Comparison of ENCODE assay signal across 7 cellular contexts in genomic region chr9:111630182-111631070, GRCh38. TPM values are rescaled to one million over a fixed set of nuclear protein-coding genes. Genes with fewer than 3 reads are reported as not detected.
A peak's percentile ranks its signal among the peaks of the same experiment; 100 is the strongest.
DNase-seq lines count a peak whose midpoint lies in the region; ATAC-seq, FAIRE-seq and TF ChIP-seq lines count a peak whose summit lies in the region.

No MANE protein-coding gene starts in this region.

- intact Hi-C loops in endothelial cell of umbilical vein (cut with micrococcal nuclease) = loop anchor here (1.0 to 5.0 kb wide), 4 partner anchors 31 to 146 kb away; partner anchors contain the start of genes ECPAS, GNG10 and PTGR1

- no TSS peak for BruUV-seq in endothelial cell of umbilical vein (replicated peaks; lab: Mats Ljungman, UMichigan)

- H3K27me3 ChIP-seq in endothelial cell of umbilical vein (ENCODE audit: control insufficient read depth in 2 of 2, insufficient read depth in 2 of 2, low read length in 2 of 2) (no peaks in the 10 kb centered on the region), neuron (ENCODE audit: insufficient read depth, low read length) (no peaks in the 10 kb centered on the region)

- H3K9ac ChIP-seq in endothelial cell of umbilical vein (replicated peaks; ENCODE audit: extremely low read depth, insufficient read depth, low read length) = peak overlapping the region; percentile 22

- no peaks in the 10 kb centered on the region for H3K36me3 ChIP-seq in HEK293 (ENCODE audit: control insufficient read depth in 2 of 2, insufficient read depth in 1 of 2, low read length in 2 of 2)
- no peaks in the 10 kb centered on the region for H3K36me3 ChIP-seq in endothelial cell of umbilical vein (ENCODE audit: control insufficient read depth in 2 of 2, extremely low read depth in 1 of 2, insufficient read depth in 2 of 2, low read length in 2 of 2)
- no peaks in the 10 kb centered on the region for H3K36me3 ChIP-seq in neuron (ENCODE audit: insufficient read depth, low read length)

- H3K9me3 ChIP-seq in HEK293 (ENCODE audit: control insufficient read depth, insufficient read depth, low read depth, low read length) = no peaks in the 10 kb centered on the region
- H3K9me3 ChIP-seq in endothelial cell of umbilical vein (replicated peaks; ENCODE audit: control insufficient read depth, insufficient read depth, low read length) = no peaks in the 10 kb centered on the region
- no peaks in the 10 kb centered on the region for H3K9me3 ChIP-seq in neuron (ENCODE audit: low read length)

- H3K4me1 ChIP-seq in HEK293 (ENCODE audit: control insufficient read depth, insufficient read depth, low read length) (peaks cover 2% of the 10 kb centered on the region; the same call in 1 of the 2 replicates), endothelial cell of umbilical vein (ENCODE audit: control insufficient read depth, extremely low read depth, insufficient read depth, low read length) (peaks cover 24% of the 10 kb centered on the region), neuron (ENCODE audit: insufficient read depth, low read length) (peaks cover 20% of the 10 kb centered on the region)

- no peaks in the 10 kb centered on the region for H3K9me1 ChIP-seq in endothelial cell of umbilical vein (replicated peaks; ENCODE audit: control insufficient read depth, extremely low read depth, insufficient read depth, low read length)

- CTCF ChIA-PET in HEK293 (lab: Yijun Ruan, JAX) (interaction anchor here (0.5 to 1.7 kb wide), 3 partner anchors 9 to 32 kb away, joined by 3 to 6 read pairs (median 4); no protein-coding TSS in a partner anchor), endothelial cell of umbilical vein (lab: Charles Lee) (interaction anchor here (0.6 to 3.0 kb wide), 5 partner anchors 9 to 222 kb away, joined by 3 to 20 read pairs (median 5); partner anchors contain the start of gene PTGR1)

- TF ChIP-seq CTCF in HEK293 (tag by site-specific recombination; IDR thresholded peaks at IDR 0.05) (no peak), endothelial cell of umbilical vein (IDR thresholded peaks at IDR 0.05; ENCODE audit: extremely low read depth in 1 of 2, insufficient read depth in 1 of 2, low read depth in 1 of 2, low read length in 2 of 2) (no peak)

- H2AFZ ChIP-seq in endothelial cell of umbilical vein (ENCODE audit: low read depth, low read length) (peak overlapping the region; percentile 96), neuron (ENCODE audit: low read depth, low read length) (peak overlapping the region; percentile 64)

- H3K4me3 ChIP-seq in HEK293 (ENCODE audit: low read depth, low read length) (peak overlapping the region; percentile 61), endothelial cell of umbilical vein (replicated peaks in 1 of 3; ENCODE audit: insufficient read depth in 1 of 3, low read depth in 1 of 3, low read length in 3 of 3) (peak overlapping the region; percentile 48 to 88 (median 76)), neuron (ENCODE audit: low read length) (peak overlapping the region; percentile 80)

- H3K79me2 ChIP-seq in endothelial cell of umbilical vein (ENCODE audit: control insufficient read depth, insufficient read depth, low read length) = peaks cover 40% of the 10 kb centered on the region

- H3K4me2 ChIP-seq in endothelial cell of umbilical vein (ENCODE audit: insufficient read depth, low read length) = peak overlapping the region; percentile 78

- peak; percentile 44 for FAIRE-seq in endothelial cell of umbilical vein (lab: Jason Lieb, UNC)

- peaks cover 4% of the 10 kb centered on the region for H4K20me1 ChIP-seq in endothelial cell of umbilical vein (replicated peaks; ENCODE audit: control insufficient read depth, extremely low read depth, insufficient read depth, low read length)

- DNase-seq in NCI-H69 (lab: John Stamatoyannopoulos, UW) = peak; percentile 57
- DNase-seq in endothelial cell of umbilical vein (ENCODE audit: low read depth, low spot score) = no peak
- no peak for DNase-seq in activated CD8-positive, alpha-beta memory T cell treated with anti-CD3 and anti-CD28 coated beads, Interleukin-2, amount 50 U/mL, for 4 hours
- no peak for DNase-seq in globus pallidus (ENCODE audit: low spot score)

- peak; percentile 28 for ATAC-seq in GM18868 (IDR thresholded peaks at IDR 0.05; ENCODE audit: unreplicated experiment)

- peak overlapping the region; percentile 48; the same call in 1 of the 2 replicates for H3K27ac ChIP-seq in HEK293 (ENCODE audit: extremely low read depth, low read depth, low read length)
- H3K27ac ChIP-seq in endothelial cell of umbilical vein (ENCODE audit: insufficient read depth, low read depth, low read length) = no peak overlapping the region

- TF ChIP-seq POLR2A in endothelial cell of umbilical vein (IDR thresholded peaks at IDR 0.05; ENCODE audit: low read depth, low read length) = no peak

- POLR2A ChIA-PET in HEK293 (lab: Yijun Ruan, JAX) = interaction anchor here (0.5 to 2.6 kb wide), 27 partner anchors 9 to 749 kb away, joined by 3 to 17 read pairs (median 4); partner anchors contain the start of genes ECPAS, GNG10, PTGR1 and ZNF483
- POLR2A ChIA-PET in endothelial cell of umbilical vein (lab: Charles Lee) = interaction anchor here (0.5 to 1.5 kb wide), 11 partner anchors 9 to 535 kb away, joined by 3 to 18 read pairs (median 4); partner anchors contain the start of gene PTGR1

- dilution Hi-C loops in endothelial cell of umbilical vein (cut with MboI; ENCODE audit: extremely low pct_ligation_motif_present, low sequenced_read_pairs) = no loop called here

TF ChIP-seq in HEK293, 187 proteins besides CTCF, POLR2A, EP300 and RAD21 (continues in another document):
- TF ChIP-seq, protein P1, sequence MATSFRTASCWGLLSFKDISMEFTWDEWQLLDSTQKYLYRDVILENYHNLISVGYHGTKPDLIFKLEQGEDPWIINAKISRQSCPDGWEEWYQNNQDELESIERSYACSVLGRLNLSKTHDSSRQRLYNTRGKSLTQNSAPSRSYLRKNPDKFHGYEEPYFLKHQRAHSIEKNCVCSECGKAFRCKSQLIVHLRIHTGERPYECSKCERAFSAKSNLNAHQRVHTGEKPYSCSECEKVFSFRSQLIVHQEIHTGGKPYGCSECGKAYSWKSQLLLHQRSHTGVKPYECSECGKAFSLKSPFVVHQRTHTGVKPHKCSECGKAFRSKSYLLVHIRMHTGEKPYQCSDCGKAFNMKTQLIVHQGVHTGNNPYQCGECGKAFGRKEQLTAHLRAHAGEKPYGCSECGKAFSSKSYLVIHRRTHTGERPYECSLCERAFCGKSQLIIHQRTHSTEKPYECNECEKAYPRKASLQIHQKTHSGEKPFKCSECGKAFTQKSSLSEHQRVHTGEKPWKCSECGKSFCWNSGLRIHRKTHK (tag by site-specific recombination; IDR thresholded peaks at IDR 0.05) = no peak
- TF ChIP-seq ZNF335 (tag by site-specific recombination; conservative IDR thresholded peaks at IDR 0.05) = peak; percentile 86
- 0 out of 2 replicates have a peak, but pooled peaks have one; percentile 41 for TF ChIP-seq ZNF558 (tag by site-specific recombination; IDR thresholded peaks at IDR 0.05)
- no peak for TF ChIP-seq ZNF521 (tag by site-specific recombination; IDR thresholded peaks at IDR 0.05)

TF ChIP-seq in endothelial cell of umbilical vein, 7 proteins besides CTCF, POLR2A, EP300 and RAD21:
- no peak for TF ChIP-seq MYC (IDR thresholded peaks at IDR 0.05; ENCODE audit: low read depth, low read length)
- TF ChIP-seq FOS (IDR thresholded peaks at IDR 0.05; ENCODE audit: borderline replicate concordance, insufficient read depth, low read length) = no peak
- no peak for TF ChIP-seq EZH2 (IDR thresholded peaks at IDR 0.05; ENCODE audit: borderline replicate concordance, low read depth, low read length, severe bottlenecking)
- no peak for TF ChIP-seq JUN (IDR thresholded peaks at IDR 0.05; ENCODE audit: borderline replicate concordance, insufficient read depth, insufficient read length, low read depth)
- no peak for TF ChIP-seq GATA2 (IDR thresholded peaks at IDR 0.05; ENCODE audit: insufficient read depth, insufficient read length, low read depth, low read length)
- no peak for TF ChIP-seq POLR2AphosphoS5 (IDR thresholded peaks at IDR 0.05; ENCODE audit: insufficient read depth, low read depth, low read length)
- TF ChIP-seq, protein P2, sequence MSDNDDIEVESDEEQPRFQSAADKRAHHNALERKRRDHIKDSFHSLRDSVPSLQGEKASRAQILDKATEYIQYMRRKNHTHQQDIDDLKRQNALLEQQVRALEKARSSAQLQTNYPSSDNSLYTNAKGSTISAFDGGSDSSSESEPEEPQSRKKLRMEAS (IDR thresholded peaks at IDR 0.05; ENCODE audit: insufficient read depth, insufficient read length) = no peak

RNA-seq across cellular contexts. Expression of gene DNAJC25, which starts 0.7 kb away (rescaled TPM):
- 5.2 and 5.5 TPM in 2 replicates for total RNA-seq in endothelial cell of umbilical vein
- 1.7 and 2.1 TPM in 2 replicates for polyA plus RNA-seq in endothelial cell of umbilical vein
- polyA plus RNA-seq in endothelial cell of umbilical vein (2011; cell fraction: cytosol; rRNA removed) = 2.0 and 2.8 TPM in 2 replicates
- 4.2 and 4.7 TPM in 2 replicates for polyA plus RNA-seq in endothelial cell of umbilical vein (2011; cell fraction: nucleus; rRNA removed)
- 5.1 and 5.8 TPM in 2 replicates for polyA plus RNA-seq in endothelial cell of umbilical vein (2012)
- 1.4 and 2.2 TPM in 2 replicates for polyA minus RNA-seq in endothelial cell of umbilical vein
- 1.4 TPM for polyA minus RNA-seq in endothelial cell of umbilical vein (2011; cell fraction: cytosol; rRNA and poly(A)+ RNA removed)
- 1.7 and 2.9 TPM in 2 replicates for polyA minus RNA-seq in endothelial cell of umbilical vein (2011; cell fraction: nucleus; rRNA and poly(A)+ RNA removed)

RNA-seq across cellular contexts. Expression of gene GNG10, which starts 31.0 kb away (rescaled TPM):
- 32.9 and 33.0 TPM in 2 replicates for total RNA-seq in endothelial cell of umbilical vein
- 22.3 and 31.9 TPM in 2 replicates for polyA plus RNA-seq in endothelial cell of umbilical vein
- polyA plus RNA-seq in endothelial cell of umbilical vein (2011; cell fraction: cytosol; rRNA removed) = 45.0 and 45.4 TPM in 2 replicates
- polyA plus RNA-seq in endothelial cell of umbilical vein (2011; cell fraction: nucleus; rRNA removed) = 11.5 and 11.9 TPM in 2 replicates
- polyA plus RNA-seq in endothelial cell of umbilical vein (2012) = 25.9 and 44.4 TPM in 2 replicates
- 10.2 and 11.1 TPM in 2 replicates for polyA minus RNA-seq in endothelial cell of umbilical vein
- polyA minus RNA-seq in endothelial cell of umbilical vein (2011; cell fraction: cytosol; rRNA and poly(A)+ RNA removed) = 6.9 TPM
- polyA minus RNA-seq in endothelial cell of umbilical vein (2011; cell fraction: nucleus; rRNA and poly(A)+ RNA removed) = 3.9 and 4.4 TPM in 2 replicates

RNA-seq across cellular contexts. Expression of gene PTGR1, which starts 31.0 kb away (rescaled TPM):
- 79.1 and 101 TPM in 2 replicates for total RNA-seq in endothelial cell of umbilical vein
- polyA plus RNA-seq in endothelial cell of umbilical vein = 46.0 and 70.3 TPM in 2 replicates
- 86.7 and 96.0 TPM in 2 replicates for polyA plus RNA-seq in endothelial cell of umbilical vein (2011; cell fraction: cytosol; rRNA removed)
- 63.5 and 69.4 TPM in 2 replicates for polyA plus RNA-seq in endothelial cell of umbilical vein (2011; cell fraction: nucleus; rRNA removed)
- 109 and 135 TPM in 2 replicates for polyA plus RNA-seq in endothelial cell of umbilical vein (2012)
- polyA minus RNA-seq in endothelial cell of umbilical vein = 89.8 and 92.7 TPM in 2 replicates
- 43.1 TPM for polyA minus RNA-seq in endothelial cell of umbilical vein (2011; cell fraction: cytosol; rRNA and poly(A)+ RNA removed)
- polyA minus RNA-seq in endothelial cell of umbilical vein (2011; cell fraction: nucleus; rRNA and poly(A)+ RNA removed) = 33.9 and 35.2 TPM in 2 replicates
